1 cellular context compared by ENCODE assay signal in the genomic region with DNA sequence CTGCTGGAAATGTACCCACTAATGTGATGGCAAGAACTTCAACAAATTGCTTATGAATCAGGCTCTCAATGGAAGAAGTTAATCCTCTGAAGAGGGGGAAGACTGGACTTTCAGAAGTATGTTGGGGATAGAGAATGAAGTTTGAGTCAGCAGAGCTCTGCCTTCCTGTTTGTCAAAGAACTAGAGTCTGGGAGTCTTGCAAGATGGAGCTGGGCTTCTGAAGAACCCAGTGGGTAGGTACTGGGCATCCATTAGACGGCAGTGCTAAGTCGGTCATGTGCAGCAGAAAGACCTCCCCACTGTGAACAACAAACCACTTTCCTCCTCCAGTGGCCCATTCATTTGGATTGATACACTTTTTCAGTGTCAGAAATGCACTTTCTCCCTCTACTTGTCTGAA.
A peak's percentile ranks its signal among the peaks of the same experiment; 100 is the strongest.
TF ChIP-seq lines count a peak whose summit lies in the region.

No MANE protein-coding gene starts in this region.

TF ChIP-seq in GM12878, 131 proteins besides CTCF, POLR2A, EP300 and RAD21:
- TF ChIP-seq, protein P1, sequence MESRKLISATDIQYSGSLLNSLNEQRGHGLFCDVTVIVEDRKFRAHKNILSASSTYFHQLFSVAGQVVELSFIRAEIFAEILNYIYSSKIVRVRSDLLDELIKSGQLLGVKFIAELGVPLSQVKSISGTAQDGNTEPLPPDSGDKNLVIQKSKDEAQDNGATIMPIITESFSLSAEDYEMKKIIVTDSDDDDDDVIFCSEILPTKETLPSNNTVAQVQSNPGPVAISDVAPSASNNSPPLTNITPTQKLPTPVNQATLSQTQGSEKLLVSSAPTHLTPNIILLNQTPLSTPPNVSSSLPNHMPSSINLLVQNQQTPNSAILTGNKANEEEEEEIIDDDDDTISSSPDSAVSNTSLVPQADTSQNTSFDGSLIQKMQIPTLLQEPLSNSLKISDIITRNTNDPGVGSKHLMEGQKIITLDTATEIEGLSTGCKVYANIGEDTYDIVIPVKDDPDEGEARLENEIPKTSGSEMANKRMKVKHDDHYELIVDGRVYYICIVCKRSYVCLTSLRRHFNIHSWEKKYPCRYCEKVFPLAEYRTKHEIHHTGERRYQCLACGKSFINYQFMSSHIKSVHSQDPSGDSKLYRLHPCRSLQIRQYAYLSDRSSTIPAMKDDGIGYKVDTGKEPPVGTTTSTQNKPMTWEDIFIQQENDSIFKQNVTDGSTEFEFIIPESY (IDR thresholded peaks at IDR 0.05) = no peak
- TF ChIP-seq POLR2AphosphoS5 (IDR thresholded peaks at IDR 0.05; ENCODE audit: low read length) (peak; percentile 27; the same call in 1 of the 2 replicates), IKZF1 (conservative IDR thresholded peaks at IDR 0.05) (no peak), FOS (IDR thresholded peaks at IDR 0.05; ENCODE audit: borderline replicate concordance, extremely low read depth, insufficient read length) (no peak), SUZ12 (IDR thresholded peaks at IDR 0.05; ENCODE audit: unreplicated experiment) (no peak)
